ENCODE assay signal across 2 cellular contexts in the genomic region with DNA sequence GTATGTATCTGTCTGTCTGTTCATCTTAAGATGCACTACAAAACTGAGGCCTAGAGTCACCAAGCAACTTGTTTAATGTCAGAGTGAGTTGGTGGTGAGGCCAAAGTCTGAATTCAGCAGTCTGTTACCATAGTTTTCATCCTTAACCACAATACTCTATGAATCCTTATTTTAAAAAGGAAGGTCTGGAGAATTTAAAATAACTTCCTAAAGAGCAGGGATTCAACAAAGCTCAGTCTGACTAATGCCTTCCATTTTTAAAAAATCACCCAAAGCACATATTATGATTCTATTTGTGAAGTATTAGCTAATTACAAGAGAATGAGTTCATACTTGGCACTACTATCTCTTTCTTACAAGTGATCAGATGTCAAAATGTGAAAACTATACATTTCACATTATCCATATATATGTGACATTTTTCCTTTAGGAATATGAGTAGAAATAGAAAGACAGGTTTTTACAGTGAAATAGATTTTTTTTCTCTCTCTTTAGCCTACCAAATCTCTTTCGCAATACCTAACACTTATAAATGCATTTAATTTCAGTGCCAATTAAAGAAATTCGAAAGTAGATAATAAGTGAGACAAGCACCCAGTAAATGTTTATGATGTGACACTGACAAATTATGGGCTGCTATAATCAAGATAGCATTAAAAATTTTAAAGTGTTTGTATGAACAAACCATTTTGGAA.
TF ChIP-seq lines count a peak whose summit lies in the region.

No MANE protein-coding gene starts in this region.

TF ChIP-seq in HepG2, 621 proteins besides CTCF, POLR2A, EP300 and RAD21:
- TF ChIP-seq CEBPB (IDR thresholded peaks at IDR 0.05; ENCODE audit: borderline replicate concordance, low read depth, low read length) (0 out of 2 replicates have a peak, but pooled peaks have one; percentile 50), ZNF614 (CRISPR knock-in tag; IDR thresholded peaks at IDR 0.05; ENCODE audit: borderline replicate concordance) (no peak), HIVEP1 (CRISPR knock-in tag; IDR thresholded peaks at IDR 0.05) (no peak)

TF ChIP-seq in H1, 55 proteins besides CTCF, POLR2A, EP300 and RAD21:
- TF ChIP-seq, protein P1, sequence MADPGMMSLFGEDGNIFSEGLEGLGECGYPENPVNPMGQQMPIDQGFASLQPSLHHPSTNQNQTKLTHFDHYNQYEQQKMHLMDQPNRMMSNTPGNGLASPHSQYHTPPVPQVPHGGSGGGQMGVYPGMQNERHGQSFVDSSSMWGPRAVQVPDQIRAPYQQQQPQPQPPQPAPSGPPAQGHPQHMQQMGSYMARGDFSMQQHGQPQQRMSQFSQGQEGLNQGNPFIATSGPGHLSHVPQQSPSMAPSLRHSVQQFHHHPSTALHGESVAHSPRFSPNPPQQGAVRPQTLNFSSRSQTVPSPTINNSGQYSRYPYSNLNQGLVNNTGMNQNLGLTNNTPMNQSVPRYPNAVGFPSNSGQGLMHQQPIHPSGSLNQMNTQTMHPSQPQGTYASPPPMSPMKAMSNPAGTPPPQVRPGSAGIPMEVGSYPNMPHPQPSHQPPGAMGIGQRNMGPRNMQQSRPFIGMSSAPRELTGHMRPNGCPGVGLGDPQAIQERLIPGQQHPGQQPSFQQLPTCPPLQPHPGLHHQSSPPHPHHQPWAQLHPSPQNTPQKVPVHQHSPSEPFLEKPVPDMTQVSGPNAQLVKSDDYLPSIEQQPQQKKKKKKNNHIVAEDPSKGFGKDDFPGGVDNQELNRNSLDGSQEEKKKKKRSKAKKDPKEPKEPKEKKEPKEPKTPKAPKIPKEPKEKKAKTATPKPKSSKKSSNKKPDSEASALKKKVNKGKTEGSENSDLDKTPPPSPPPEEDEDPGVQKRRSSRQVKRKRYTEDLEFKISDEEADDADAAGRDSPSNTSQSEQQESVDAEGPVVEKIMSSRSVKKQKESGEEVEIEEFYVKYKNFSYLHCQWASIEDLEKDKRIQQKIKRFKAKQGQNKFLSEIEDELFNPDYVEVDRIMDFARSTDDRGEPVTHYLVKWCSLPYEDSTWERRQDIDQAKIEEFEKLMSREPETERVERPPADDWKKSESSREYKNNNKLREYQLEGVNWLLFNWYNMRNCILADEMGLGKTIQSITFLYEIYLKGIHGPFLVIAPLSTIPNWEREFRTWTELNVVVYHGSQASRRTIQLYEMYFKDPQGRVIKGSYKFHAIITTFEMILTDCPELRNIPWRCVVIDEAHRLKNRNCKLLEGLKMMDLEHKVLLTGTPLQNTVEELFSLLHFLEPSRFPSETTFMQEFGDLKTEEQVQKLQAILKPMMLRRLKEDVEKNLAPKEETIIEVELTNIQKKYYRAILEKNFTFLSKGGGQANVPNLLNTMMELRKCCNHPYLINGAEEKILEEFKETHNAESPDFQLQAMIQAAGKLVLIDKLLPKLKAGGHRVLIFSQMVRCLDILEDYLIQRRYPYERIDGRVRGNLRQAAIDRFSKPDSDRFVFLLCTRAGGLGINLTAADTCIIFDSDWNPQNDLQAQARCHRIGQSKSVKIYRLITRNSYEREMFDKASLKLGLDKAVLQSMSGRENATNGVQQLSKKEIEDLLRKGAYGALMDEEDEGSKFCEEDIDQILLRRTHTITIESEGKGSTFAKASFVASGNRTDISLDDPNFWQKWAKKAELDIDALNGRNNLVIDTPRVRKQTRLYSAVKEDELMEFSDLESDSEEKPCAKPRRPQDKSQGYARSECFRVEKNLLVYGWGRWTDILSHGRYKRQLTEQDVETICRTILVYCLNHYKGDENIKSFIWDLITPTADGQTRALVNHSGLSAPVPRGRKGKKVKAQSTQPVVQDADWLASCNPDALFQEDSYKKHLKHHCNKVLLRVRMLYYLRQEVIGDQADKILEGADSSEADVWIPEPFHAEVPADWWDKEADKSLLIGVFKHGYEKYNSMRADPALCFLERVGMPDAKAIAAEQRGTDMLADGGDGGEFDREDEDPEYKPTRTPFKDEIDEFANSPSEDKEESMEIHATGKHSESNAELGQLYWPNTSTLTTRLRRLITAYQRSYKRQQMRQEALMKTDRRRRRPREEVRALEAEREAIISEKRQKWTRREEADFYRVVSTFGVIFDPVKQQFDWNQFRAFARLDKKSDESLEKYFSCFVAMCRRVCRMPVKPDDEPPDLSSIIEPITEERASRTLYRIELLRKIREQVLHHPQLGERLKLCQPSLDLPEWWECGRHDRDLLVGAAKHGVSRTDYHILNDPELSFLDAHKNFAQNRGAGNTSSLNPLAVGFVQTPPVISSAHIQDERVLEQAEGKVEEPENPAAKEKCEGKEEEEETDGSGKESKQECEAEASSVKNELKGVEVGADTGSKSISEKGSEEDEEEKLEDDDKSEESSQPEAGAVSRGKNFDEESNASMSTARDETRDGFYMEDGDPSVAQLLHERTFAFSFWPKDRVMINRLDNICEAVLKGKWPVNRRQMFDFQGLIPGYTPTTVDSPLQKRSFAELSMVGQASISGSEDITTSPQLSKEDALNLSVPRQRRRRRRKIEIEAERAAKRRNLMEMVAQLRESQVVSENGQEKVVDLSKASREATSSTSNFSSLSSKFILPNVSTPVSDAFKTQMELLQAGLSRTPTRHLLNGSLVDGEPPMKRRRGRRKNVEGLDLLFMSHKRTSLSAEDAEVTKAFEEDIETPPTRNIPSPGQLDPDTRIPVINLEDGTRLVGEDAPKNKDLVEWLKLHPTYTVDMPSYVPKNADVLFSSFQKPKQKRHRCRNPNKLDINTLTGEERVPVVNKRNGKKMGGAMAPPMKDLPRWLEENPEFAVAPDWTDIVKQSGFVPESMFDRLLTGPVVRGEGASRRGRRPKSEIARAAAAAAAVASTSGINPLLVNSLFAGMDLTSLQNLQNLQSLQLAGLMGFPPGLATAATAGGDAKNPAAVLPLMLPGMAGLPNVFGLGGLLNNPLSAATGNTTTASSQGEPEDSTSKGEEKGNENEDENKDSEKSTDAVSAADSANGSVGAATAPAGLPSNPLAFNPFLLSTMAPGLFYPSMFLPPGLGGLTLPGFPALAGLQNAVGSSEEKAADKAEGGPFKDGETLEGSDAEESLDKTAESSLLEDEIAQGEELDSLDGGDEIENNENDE (IDR thresholded peaks at IDR 0.05; ENCODE audit: insufficient replicate concordance, low read length) = no peak
- TF ChIP-seq EZH2 (IDR thresholded peaks at IDR 0.05; ENCODE audit: low read depth, low read length, severe bottlenecking) = no peak
- no peak for TF ChIP-seq TCF12 (IDR thresholded peaks at IDR 0.05; ENCODE audit: low read depth, low read length)
- TF ChIP-seq CEBPB (IDR thresholded peaks at IDR 0.05; ENCODE audit: low read depth, low read length) = peak; percentile 36; the same call in 1 of the 2 replicates
- TF ChIP-seq TAF7 (optimal IDR thresholded peaks at IDR 0.05; ENCODE audit: borderline replicate concordance, low read depth, low read length) = no peak
- TF ChIP-seq YY1 (IDR thresholded peaks at IDR 0.05; ENCODE audit: low read depth, low read length) = no peak
- no peak for TF ChIP-seq POLR2AphosphoS5 (IDR thresholded peaks at IDR 0.05; ENCODE audit: low read depth, low read length)
TF ChIP-seq in H1: peak in this region for 1.
